Comparison of ENCODE assay signal across 1 cellular context in genomic region chr9:37966443-37967271, GRCh38.
TF ChIP-seq lines count a peak whose summit lies in the region.

No MANE protein-coding gene starts in this region.

TF ChIP-seq in HepG2, 621 proteins besides CTCF, POLR2A, EP300 and RAD21 (continued from another document):
- no peak for TF ChIP-seq PRDM10 (CRISPR knock-in tag; IDR thresholded peaks at IDR 0.05; ENCODE audit: low read depth)
- TF ChIP-seq GATAD1 (CRISPR knock-in tag; IDR thresholded peaks at IDR 0.05): no peak
- no peak for TF ChIP-seq KIAA2018 (CRISPR knock-in tag; IDR thresholded peaks at IDR 0.05; ENCODE audit: borderline replicate concordance)
- no peak for TF ChIP-seq DDIT3 (CRISPR knock-in tag; IDR thresholded peaks at IDR 0.05)
- no peak for TF ChIP-seq ESRRA (CRISPR knock-in tag; IDR thresholded peaks at IDR 0.05; ENCODE audit: low read depth)
- no peak for TF ChIP-seq POLR2AphosphoS2 (IDR thresholded peaks at IDR 0.05; ENCODE audit: low read depth, low read length)
- TF ChIP-seq AHR (CRISPR knock-in tag; IDR thresholded peaks at IDR 0.05): no peak; the same call in 1 of the 2 replicates
- no peak for TF ChIP-seq NR0B2 (CRISPR knock-in tag; IDR thresholded peaks at IDR 0.05)
- peak; percentile 69 for TF ChIP-seq GATAD2A (CRISPR knock-in tag; IDR thresholded peaks at IDR 0.05)
- TF ChIP-seq HDAC6 (IDR thresholded peaks at IDR 0.05; ENCODE audit: low read depth, low read length): no peak
- no peak for TF ChIP-seq HOMEZ (CRISPR knock-in tag; IDR thresholded peaks at IDR 0.05; ENCODE audit: low read depth)
- TF ChIP-seq SALL1 (CRISPR knock-in tag; IDR thresholded peaks at IDR 0.05): peak; percentile 35; the same call in 1 of the 2 replicates
- no peak for TF ChIP-seq SPEN (CRISPR knock-in tag; IDR thresholded peaks at IDR 0.05; ENCODE audit: low read depth)
- no peak for TF ChIP-seq ZNF124 (CRISPR knock-in tag; IDR thresholded peaks at IDR 0.05)
- TF ChIP-seq FOXK1 (CRISPR knock-in tag; IDR thresholded peaks at IDR 0.05; ENCODE audit: borderline replicate concordance, low read depth): peak; percentile 54; the same call in 1 of the 2 replicates
- no peak for TF ChIP-seq ZNF354B (CRISPR knock-in tag; IDR thresholded peaks at IDR 0.05)
- no peak for TF ChIP-seq KAT8 (CRISPR knock-in tag; IDR thresholded peaks at IDR 0.05)
- TF ChIP-seq FOXC1 (CRISPR knock-in tag; IDR thresholded peaks at IDR 0.05; ENCODE audit: borderline replicate concordance): no peak
- TF ChIP-seq PATZ1 (CRISPR knock-in tag; IDR thresholded peaks at IDR 0.05): 0 out of 2 replicates have a peak, but pooled peaks have one; percentile 14
- TF ChIP-seq ZNF367 (CRISPR knock-in tag; IDR thresholded peaks at IDR 0.05; ENCODE audit: borderline replicate concordance): no peak
- no peak for TF ChIP-seq CENPT (CRISPR knock-in tag; IDR thresholded peaks at IDR 0.05; ENCODE audit: low read depth)
- no peak for TF ChIP-seq ZNF512 (CRISPR knock-in tag; IDR thresholded peaks at IDR 0.05)
